Comparison of ENCODE assay signal across 8 cellular contexts in genomic region chr19:38374332-38375097, GRCh38. TPM values are rescaled to one million over a fixed set of nuclear protein-coding genes. Genes with fewer than 3 reads are reported as not detected.
DNase-seq lines count a peak whose midpoint lies in the region; ATAC-seq and TF ChIP-seq lines count a peak whose summit lies in the region.

PSMD8 (plus strand) TSS chr19:38374571; CDS start chr19:38374602, 31 bp downstream.

- peaks cover 49% of the 10 kb centered on the region for H3K36me3 Mint-ChIP-seq in activated T-cell treated with anti-CD3 and anti-CD28 coated beads, Interleukin-2, amount 50 U/mL, for 24 hours (ENCODE audit: low read depth)

- H3K9me3 Mint-ChIP-seq in activated T-cell treated with anti-CD3 and anti-CD28 coated beads, Interleukin-2, amount 50 U/mL, for 24 hours = no peaks in the 10 kb centered on the region

- in situ Hi-C loops in KBM-7 (cut with MboI; ENCODE audit: low pct_unique_long_range_greater_than_20kb, low sequenced_read_pairs) = no loop called here

- ATAC-seq in GM21717 (IDR thresholded peaks at IDR 0.05; ENCODE audit: unreplicated experiment) = peak; percentile 89

- H3K36me3 ChIP-seq in mucosa of rectum (ENCODE audit: control insufficient read depth in 2 of 2, insufficient read depth in 2 of 2, low read length in 2 of 2) = peaks cover 13 to 15% of the 10 kb centered on the region in 2 donors

- H3K4me3 ChIP-seq in mucosa of rectum (ENCODE audit: low read length in 2 of 2) = peak within 1 kb of the TSS; percentile 93

- H3K4me3 Mint-ChIP-seq in activated T-cell treated with anti-CD3 and anti-CD28 coated beads, Interleukin-2, amount 50 U/mL, for 24 hours = peak within 1 kb of the TSS; percentile 99

- peak within 1 kb of the TSS; percentile 93 to 97 for H3K9ac ChIP-seq in mucosa of rectum (ENCODE audit: low read depth in 1 of 2, low read length in 2 of 2)

- H3K27ac ChIP-seq in mucosa of rectum (ENCODE audit: low read depth in 2 of 2, low read length in 2 of 2) = peak within 1 kb of the TSS; percentile 86 to 92

- TF ChIP-seq POLR2A in erythroblast (IDR thresholded peaks at IDR 0.05; ENCODE audit: low read length) = peak; percentile 96

- H3K4me1 ChIP-seq in mucosa of rectum (ENCODE audit: control insufficient read depth in 2 of 2, insufficient read depth in 2 of 2, low read length in 2 of 2) = peaks cover 12 to 19% of the 10 kb centered on the region in 2 donors

- H3K9me3 ChIP-seq in mucosa of rectum (ENCODE audit: control insufficient read depth in 2 of 2, low read length in 2 of 2) = no peaks in the 10 kb centered on the region

- H3K27me3 ChIP-seq in mucosa of rectum (ENCODE audit: control insufficient read depth in 2 of 2, insufficient read depth in 2 of 2, low read length in 2 of 2) = peaks cover 0 to 5% of the 10 kb centered on the region in 2 donors

- DNase-seq in DMS79 (lab: John Stamatoyannopoulos, UW) = peak; percentile 99
- peak; percentile 100 for DNase-seq in KBM-7
- DNase-seq in activated T-cell treated with anti-CD3 and anti-CD28 coated beads, Interleukin-2, amount 50 U/mL, for 24 hours = peak; percentile 98
- peak; percentile 100 for DNase-seq in erythroblast (lab: John Stamatoyannopoulos, UW)
- peak; percentile 98 for DNase-seq in stimulated activated CD8-positive, alpha-beta memory T cell treated with anti-CD3 and anti-CD28 coated beads, Interleukin-4, amount 100 ng/mL, for 48 hours

- peak within 1 kb of the TSS; percentile 99 for H3K27ac Mint-ChIP-seq in activated T-cell treated with anti-CD3 and anti-CD28 coated beads, Interleukin-2, amount 50 U/mL, for 24 hours

- peaks cover 28% of the 10 kb centered on the region for H3K4me1 Mint-ChIP-seq in activated T-cell treated with anti-CD3 and anti-CD28 coated beads, Interleukin-2, amount 50 U/mL, for 24 hours (ENCODE audit: low read depth)

- no peaks in the 10 kb centered on the region for H3K27me3 Mint-ChIP-seq in activated T-cell treated with anti-CD3 and anti-CD28 coated beads, Interleukin-2, amount 50 U/mL, for 24 hours

TF ChIP-seq in PFSK-1, 5 proteins besides CTCF, POLR2A, EP300 and RAD21:
- TF ChIP-seq POLR2AphosphoS5 (IDR thresholded peaks at IDR 0.05; ENCODE audit: low read depth, low read length) (peak; percentile 95), FOXP2 (optimal IDR thresholded peaks at IDR 0.05; ENCODE audit: borderline replicate concordance, extremely low read depth, extremely low read length, insufficient read depth) (peak; percentile 23), SIN3A (IDR thresholded peaks at IDR 0.05; ENCODE audit: borderline replicate concordance, insufficient read depth, low read length) (peak; percentile 59; the same call in 1 of the 2 replicates), TAF1 (IDR thresholded peaks at IDR 0.05; ENCODE audit: borderline replicate concordance, insufficient read depth, low read length) (peak; percentile 98)
- TF ChIP-seq, protein P1, sequence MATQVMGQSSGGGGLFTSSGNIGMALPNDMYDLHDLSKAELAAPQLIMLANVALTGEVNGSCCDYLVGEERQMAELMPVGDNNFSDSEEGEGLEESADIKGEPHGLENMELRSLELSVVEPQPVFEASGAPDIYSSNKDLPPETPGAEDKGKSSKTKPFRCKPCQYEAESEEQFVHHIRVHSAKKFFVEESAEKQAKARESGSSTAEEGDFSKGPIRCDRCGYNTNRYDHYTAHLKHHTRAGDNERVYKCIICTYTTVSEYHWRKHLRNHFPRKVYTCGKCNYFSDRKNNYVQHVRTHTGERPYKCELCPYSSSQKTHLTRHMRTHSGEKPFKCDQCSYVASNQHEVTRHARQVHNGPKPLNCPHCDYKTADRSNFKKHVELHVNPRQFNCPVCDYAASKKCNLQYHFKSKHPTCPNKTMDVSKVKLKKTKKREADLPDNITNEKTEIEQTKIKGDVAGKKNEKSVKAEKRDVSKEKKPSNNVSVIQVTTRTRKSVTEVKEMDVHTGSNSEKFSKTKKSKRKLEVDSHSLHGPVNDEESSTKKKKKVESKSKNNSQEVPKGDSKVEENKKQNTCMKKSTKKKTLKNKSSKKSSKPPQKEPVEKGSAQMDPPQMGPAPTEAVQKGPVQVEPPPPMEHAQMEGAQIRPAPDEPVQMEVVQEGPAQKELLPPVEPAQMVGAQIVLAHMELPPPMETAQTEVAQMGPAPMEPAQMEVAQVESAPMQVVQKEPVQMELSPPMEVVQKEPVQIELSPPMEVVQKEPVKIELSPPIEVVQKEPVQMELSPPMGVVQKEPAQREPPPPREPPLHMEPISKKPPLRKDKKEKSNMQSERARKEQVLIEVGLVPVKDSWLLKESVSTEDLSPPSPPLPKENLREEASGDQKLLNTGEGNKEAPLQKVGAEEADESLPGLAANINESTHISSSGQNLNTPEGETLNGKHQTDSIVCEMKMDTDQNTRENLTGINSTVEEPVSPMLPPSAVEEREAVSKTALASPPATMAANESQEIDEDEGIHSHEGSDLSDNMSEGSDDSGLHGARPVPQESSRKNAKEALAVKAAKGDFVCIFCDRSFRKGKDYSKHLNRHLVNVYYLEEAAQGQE (IDR thresholded peaks at IDR 0.05; ENCODE audit: insufficient read depth in 1 of 2, low read depth in 2 of 2, low read length in 2 of 2) = peak in 1 of 2 experiments; percentile 72; a peak in 2 of 4 replicates

RNA-seq across cellular contexts. Expression of gene PSMD8, which starts in this region (rescaled TPM):
- polyA plus RNA-seq in PFSK-1 (2012; ENCODE audit: insufficient read length, low read depth) = 529 TPM

Comparison
In these comparisons a context has a peak if more than half of its experiments do, and no peak if none do; other contexts are left out.
1. Peak in every context shown above with its lines: DNase-seq, ATAC-seq, H3K4me3 ChIP-seq and H3K27ac ChIP-seq.